In the genomic region with DNA sequence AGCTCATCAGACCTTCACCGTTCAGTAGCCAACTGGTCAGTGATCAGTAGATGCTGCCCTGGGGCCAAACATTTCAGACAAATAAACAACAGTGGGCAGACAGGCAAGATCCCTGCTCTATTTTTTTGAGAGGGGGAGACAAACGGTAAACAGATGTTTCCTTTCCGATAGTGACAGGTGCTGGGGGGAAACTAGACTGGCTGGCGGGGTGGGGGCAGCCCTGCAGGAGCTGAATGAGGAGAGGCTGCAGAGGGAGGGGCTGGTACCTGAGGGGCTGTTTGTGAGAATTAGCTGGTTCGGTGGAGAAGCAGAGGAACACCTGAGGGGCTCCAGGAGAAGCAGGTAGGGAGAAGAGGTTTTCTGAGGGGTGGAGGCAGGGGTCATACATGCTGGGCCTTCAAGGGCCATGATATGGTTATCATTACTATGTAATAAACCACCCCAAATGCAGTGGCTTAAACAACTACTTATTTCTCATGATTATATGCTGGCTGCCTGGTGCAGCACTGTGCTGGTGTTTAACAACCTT, we compare ENCODE assay signal across 12 cellular contexts. TPM values are rescaled to one million over a fixed set of nuclear protein-coding genes. Genes with fewer than 3 reads are reported as not detected.
DNase-seq lines count a peak whose midpoint lies in the region; ATAC-seq and TF ChIP-seq lines count a peak whose summit lies in the region.
"Had no signal": no experiment of that assay in that cellular context is flagged by ENCODE, and none has a peak within 500 bp of the region (broad histone marks: within the 10 kb centered on the region; RNA-seq: fewer than 3 reads in every experiment).

No MANE protein-coding gene starts in this region.

- H3K4me3 Mint-ChIP-seq in activated T-cell treated with anti-CD3 and anti-CD28 coated beads, Interleukin-2, amount 50 U/mL, for 24 hours = peak overlapping the region; percentile 36
- peak overlapping the region; percentile 86 for H3K4me3 Mint-ChIP-seq in activated naive CD8-positive, alpha-beta T cell
- H3K4me3 Mint-ChIP-seq in neural crest cell = no peak overlapping the region

- DNase-seq in activated T-cell treated with anti-CD3 and anti-CD28 coated beads, Interleukin-2, amount 50 U/mL, for 24 hours = no peak
- DNase-seq in activated T-cell treated with anti-CD3 and anti-CD28 coated beads, Interleukin-2, amount 50 U/mL, for 1 hour = no peak
- DNase-seq in neural crest cell (ENCODE audit: low read depth, low spot score) = no peak
- DNase-seq in stimulated activated CD4-positive, alpha-beta T cell treated with anti-CD3 and anti-CD28 coated beads, Interleukin-12 subunit alpha, Interleukin-12 subunit beta, amount 100 ng/mL, for 4 hours = no peak
- DNase-seq: foreskin melanocyte, mammary epithelial cell, MM.1S, thyroid gland had no signal

- ATAC-seq in HG02678 (IDR thresholded peaks at IDR 0.05; ENCODE audit: unreplicated experiment) = peak; percentile 67
- ATAC-seq in HG02571 (IDR thresholded peaks at IDR 0.05; ENCODE audit: unreplicated experiment) = no peak
- ATAC-seq in HG03432 (IDR thresholded peaks at IDR 0.05; ENCODE audit: unreplicated experiment) = no peak

- no peaks in the 10 kb centered on the region for H3K27me3 Mint-ChIP-seq in activated T-cell treated with anti-CD3 and anti-CD28 coated beads, Interleukin-2, amount 50 U/mL, for 24 hours
- no peaks in the 10 kb centered on the region for H3K27me3 Mint-ChIP-seq in activated naive CD8-positive, alpha-beta T cell
- no peaks in the 10 kb centered on the region for H3K27me3 Mint-ChIP-seq in neural crest cell (ENCODE audit: low read depth)

- peaks cover 65% of the 10 kb centered on the region for H3K36me3 Mint-ChIP-seq in activated T-cell treated with anti-CD3 and anti-CD28 coated beads, Interleukin-2, amount 50 U/mL, for 24 hours (ENCODE audit: low read depth)
- peaks cover 3% of the 10 kb centered on the region for H3K36me3 Mint-ChIP-seq in activated naive CD8-positive, alpha-beta T cell
- H3K36me3 Mint-ChIP-seq in neural crest cell (ENCODE audit: low read depth) = peaks cover 5% of the 10 kb centered on the region

- H3K9me3 Mint-ChIP-seq in activated T-cell treated with anti-CD3 and anti-CD28 coated beads, Interleukin-2, amount 50 U/mL, for 24 hours = no peaks in the 10 kb centered on the region
- H3K9me3 Mint-ChIP-seq in activated naive CD8-positive, alpha-beta T cell (ENCODE audit: low read depth) = no peaks in the 10 kb centered on the region
- no peaks in the 10 kb centered on the region for H3K9me3 Mint-ChIP-seq in neural crest cell

- TF ChIP-seq CTCF in neural crest cell (conservative IDR thresholded peaks at IDR 0.05) = no peak

- H3K4me1 Mint-ChIP-seq in activated T-cell treated with anti-CD3 and anti-CD28 coated beads, Interleukin-2, amount 50 U/mL, for 24 hours (ENCODE audit: low read depth) = peaks cover 32% of the 10 kb centered on the region
- peaks cover 41% of the 10 kb centered on the region for H3K4me1 Mint-ChIP-seq in activated naive CD8-positive, alpha-beta T cell (ENCODE audit: low read depth)
- H3K4me1 Mint-ChIP-seq in neural crest cell = no peaks in the 10 kb centered on the region

- H3K27ac Mint-ChIP-seq in activated T-cell treated with anti-CD3 and anti-CD28 coated beads, Interleukin-2, amount 50 U/mL, for 24 hours = peak overlapping the region; percentile 70
- peak overlapping the region; percentile 76 for H3K27ac Mint-ChIP-seq in activated naive CD8-positive, alpha-beta T cell
- H3K27ac Mint-ChIP-seq in neural crest cell (ENCODE audit: unreplicated experiment) = peak overlapping the region; percentile 62

RNA-seq across cellular contexts. Expression of gene GOLGA3, which starts 8.2 kb away (rescaled TPM):
- 33.4 and 35.6 TPM in 2 replicates for total RNA-seq in neural crest cell

RNA-seq across cellular contexts. Expression of gene CHFR, which starts 50.5 kb away (rescaled TPM):
- 39.0 and 39.9 TPM in 2 replicates for total RNA-seq in neural crest cell
